ENCODE assay signal across 27 cellular contexts in genomic region chr4:60133414-60133813, GRCh38.
DNase-seq lines count a peak whose midpoint lies in the region; ATAC-seq, FAIRE-seq and TF ChIP-seq lines count a peak whose summit lies in the region.
"Had no signal": no experiment of that assay in that cellular context is flagged by ENCODE, and none has a peak within 500 bp of the region (broad histone marks: within the 10 kb centered on the region; RNA-seq: fewer than 3 reads in every experiment).

No MANE protein-coding gene starts in this region.

- no peak overlapping the region for H4K91ac ChIP-seq in neuronal stem cell (ENCODE audit: low read depth, low read length, poor library complexity)

- H3K23ac ChIP-seq in neuronal stem cell (ENCODE audit: low read depth, low read length, poor library complexity), result no peak overlapping the region

- H3K27ac ChIP-seq in AG04450 (ENCODE audit: low read depth, low read length), result no peak overlapping the region
- no peak overlapping the region for H3K27ac ChIP-seq in neuronal stem cell (replicated peaks; ENCODE audit: low read length)
- H3K27ac ChIP-seq: C4-2B, gastroesophageal sphincter had no signal

- no peaks in the 10 kb centered on the region for H3K79me1 ChIP-seq in neuronal stem cell (ENCODE audit: low read depth, low read length)

- no peak overlapping the region for H2BK5ac ChIP-seq in neuronal stem cell (ENCODE audit: low read length)

- H3K9me3 ChIP-seq in AG04450 (ENCODE audit: control insufficient read depth, insufficient read depth, low read length) (no peaks in the 10 kb centered on the region; the same call in 1 of the 2 replicates), neuronal stem cell (replicated peaks in 1 of 2; ENCODE audit: control insufficient read depth in 2 of 2, insufficient read depth in 1 of 2, low read depth in 1 of 2, low read length in 2 of 2) (no peaks in the 10 kb centered on the region)
- H3K9me3 ChIP-seq: gastroesophageal sphincter, HAP-1 had no signal

- H3K4me3 ChIP-seq in AG04450 (ENCODE audit: low read depth, low read length), result no peak overlapping the region
- H3K4me3 ChIP-seq in bronchial epithelial cell (ENCODE audit: low read depth, low read length), result no peak overlapping the region
- no peak overlapping the region for H3K4me3 ChIP-seq in neuronal stem cell (ENCODE audit: low read length in 2 of 2)
- H3K4me3 ChIP-seq: dorsolateral prefrontal cortex, gastroesophageal sphincter, HAP-1, K562 had no signal

- no peak overlapping the region for H4K8ac ChIP-seq in neuronal stem cell (ENCODE audit: low read depth, low read length)

- H3K18ac ChIP-seq in neuronal stem cell (ENCODE audit: low read length), result no peak overlapping the region

- no peak for ATAC-seq in HG02884 (IDR thresholded peaks at IDR 0.05; ENCODE audit: unreplicated experiment)
- no peak for ATAC-seq in activated naive CD4-positive, alpha-beta T cell treated with anti-CD3 and anti-CD28 coated beads, Interleukin-2, amount 50 U/mL, for 72 hours
- ATAC-seq: gastroesophageal sphincter; K562; left colon; naive thymus-derived CD4-positive, alpha-beta T cell; right cardiac atrium; stimulated activated naive CD8-positive, alpha-beta T cell treated with anti-CD3 and anti-CD28 coated beads, Interleukin-15, amount 100 ng/mL, for 72 hours had no signal

- POLR2A ChIA-PET in AG04450 (lab: Yijun Ruan, JAX), result no interaction called here

- TF ChIP-seq CTCF in AG04450 (IDR thresholded peaks at IDR 0.05; ENCODE audit: low read depth, low read length) (no peak), bronchial epithelial cell (IDR thresholded peaks at IDR 0.05; ENCODE audit: insufficient read depth, low read length, severe bottlenecking) (no peak)

- H3K4me2 ChIP-seq in neuronal stem cell (ENCODE audit: insufficient read depth, low read length, poor library complexity, severe bottlenecking), result no peak overlapping the region

- WGBS in neuronal stem cell (ENCODE audit: extremely low coverage in 2 of 2, insufficient read length in 2 of 2, insufficient replicate concordance in 1 of 2), 2 donors, result no CpG with 5 or more reads among the region's 1 CpG

- H2BK120ac ChIP-seq in neuronal stem cell (ENCODE audit: low read depth, low read length), result no peak overlapping the region

- peaks cover 0 to 2% of the 10 kb centered on the region in 2 donors for H3K9me3 Mint-ChIP-seq in activated naive CD4-positive, alpha-beta T cell treated with anti-CD3 and anti-CD28 coated beads, Interleukin-2, amount 50 U/mL, for 72 hours

- no peaks in the 10 kb centered on the region for H3K36me3 Mint-ChIP-seq in activated naive CD4-positive, alpha-beta T cell treated with anti-CD3 and anti-CD28 coated beads, Interleukin-2, amount 50 U/mL, for 72 hours
- H3K36me3 Mint-ChIP-seq: activated CD4-positive, alpha-beta memory T cell treated with anti-CD3 and anti-CD28 coated beads for 36 hours; naive thymus-derived CD4-positive, alpha-beta T cell had no signal

- FAIRE-seq in bronchial epithelial cell (lab: Jason Lieb, UNC), result no peak
- FAIRE-seq: K562 had no signal

- H3K27ac Mint-ChIP-seq in activated naive CD4-positive, alpha-beta T cell treated with anti-CD3 and anti-CD28 coated beads, Interleukin-2, amount 50 U/mL, for 72 hours, result no peak overlapping the region
- H3K27ac Mint-ChIP-seq: activated CD4-positive, alpha-beta memory T cell treated with anti-CD3 and anti-CD28 coated beads for 36 hours; naive thymus-derived CD4-positive, alpha-beta T cell; stimulated activated naive CD8-positive, alpha-beta T cell treated with anti-CD3 and anti-CD28 coated beads, Interleukin-15, amount 100 ng/mL, for 72 hours had no signal

- no peak overlapping the region for H3K14ac ChIP-seq in neuronal stem cell (ENCODE audit: low read length)

- CTCF ChIA-PET in AG04450 (lab: Charles Lee), result no interaction called here

- no peak overlapping the region for H2AFZ ChIP-seq in neuronal stem cell (ENCODE audit: low read length)

- H2BK12ac ChIP-seq in neuronal stem cell (ENCODE audit: low read length), result no peak overlapping the region

- DNase-seq in AG04450 (ENCODE audit: low read depth, low spot score) (peak; percentile 3), NCI-H226 (peak; percentile 78), bronchial epithelial cell (ENCODE audit: low read depth) (peak; percentile 56), kidney tubule cell (ENCODE audit: low spot score) (peak; percentile 11), neuronal stem cell (ENCODE audit: low spot score) (no peak), HK-2 (ENCODE audit: unreplicated experiment) (no peak)
- no peak for DNase-seq in activated naive CD4-positive, alpha-beta T cell treated with anti-CD3 and anti-CD28 coated beads, Interleukin-2, amount 50 U/mL, for 72 hours (ENCODE audit: low spot score in 2 of 2)
- DNase-seq: activated CD4-positive, alpha-beta memory T cell treated with anti-CD3 and anti-CD28 coated beads for 36 hours; activated CD4-positive, CD25-positive, alpha-beta regulatory T cell; activated effector memory CD4-positive, alpha-beta T cell treated with Interleukin-2 at 50 U/mL for 16 hours; caudate nucleus; dorsolateral prefrontal cortex; left colon; MV-4-11; naive thymus-derived CD4-positive, alpha-beta T cell; NCI-H187 treated with DMSO at 0.1 percent for 48 hours; NCI-H774; right cardiac atrium; Right ventricle myocardium superior; stimulated activated naive CD8-positive, alpha-beta T cell treated with anti-CD3 and anti-CD28 coated beads, Interleukin-15, amount 100 ng/mL, for 72 hours; T1000; trophoblast cell had no signal

- H3K4me1 ChIP-seq in neuronal stem cell (ENCODE audit: control insufficient read depth in 2 of 2, insufficient read depth in 1 of 2, low read depth in 1 of 2, low read length in 2 of 2), result peaks cover 0 to 4% of the 10 kb centered on the region in 2 donors
- H3K4me1 ChIP-seq: gastroesophageal sphincter had no signal

- no peak overlapping the region for H2BK15ac ChIP-seq in neuronal stem cell (ENCODE audit: low read length)

- H2AK5ac ChIP-seq in neuronal stem cell (ENCODE audit: low read depth, low read length), result no peak overlapping the region

- no peak overlapping the region for H3K9ac ChIP-seq in neuronal stem cell (ENCODE audit: low read depth, low read length, poor library complexity)

- H3K27me3 ChIP-seq in AG04450 (ENCODE audit: control insufficient read depth, insufficient read depth, low read length), result no peaks in the 10 kb centered on the region
- no peaks in the 10 kb centered on the region for H3K27me3 ChIP-seq in bronchial epithelial cell (ENCODE audit: control insufficient read depth, insufficient read depth, low read length)
- H3K27me3 ChIP-seq in neuronal stem cell (ENCODE audit: control insufficient read depth in 3 of 3, insufficient read depth in 3 of 3, low read depth in 1 of 3, low read length in 3 of 3), result no peaks in the 10 kb centered on the region
- H3K27me3 ChIP-seq: dorsolateral prefrontal cortex, gastroesophageal sphincter had no signal

- H3K4ac ChIP-seq in neuronal stem cell (ENCODE audit: low read length), result no peak overlapping the region

- H3K36me3 ChIP-seq in bronchial epithelial cell (ENCODE audit: control insufficient read depth, insufficient read depth, low read length) (no peaks in the 10 kb centered on the region), neuronal stem cell (replicated peaks in 1 of 2; ENCODE audit: control insufficient read depth in 2 of 2, insufficient read depth in 2 of 2, low read length in 2 of 2) (no peaks in the 10 kb centered on the region)
- H3K36me3 ChIP-seq: gastroesophageal sphincter, HAP-1 had no signal

Comparison
In these comparisons a context has a peak if more than half of its experiments do, and no peak if none do; other contexts are left out.
1. DNase-seq: peak in AG04450 (single experiment), NCI-H226 (single experiment), bronchial epithelial cell (single experiment) and kidney tubule cell (single experiment); none in neuronal stem cell (single experiment), activated naive CD4-positive, alpha-beta T cell treated with anti-CD3 and anti-CD28 coated beads, Interleukin-2, amount 50 U/mL, for 72 hours (0 of 2) and HK-2 (single experiment).